27 cellular contexts compared by ENCODE assay signal in genomic region chr7:4789194-4790077, GRCh38.
"Had no signal": no experiment of that assay in that cellular context is flagged by ENCODE, and none has a peak within 500 bp of the region (broad histone marks: within the 10 kb centered on the region; RNA-seq: fewer than 3 reads in every experiment).

No MANE protein-coding gene starts in this region.

- H3K27ac Mint-ChIP-seq: activated naive CD8-positive, alpha-beta T cell; natural killer cell treated with Interleukin-12 subunit alpha and Interleukin-12 subunit beta and Interleukin-15 and Interleukin-18, amount 100 ng/mL, for 72 hours; T-helper 1 cell treated with Interleukin-12 subunit alpha and Interleukin-12 subunit beta and Interleukin-4 antibody, amounts not matched to agents 30 μg/mL and 1 μg/mL, for 36 hours had no signal

- DNase-seq: activated CD4-positive, alpha-beta T cell treated with anti-CD3 and anti-CD28 coated beads for 48 hours; activated CD4-positive, alpha-beta T cell treated with anti-CD3 and anti-CD28 coated beads, Interleukin-2, amount 50 U/mL, for 48 hours; activated CD8-positive, alpha-beta memory T cell treated with anti-CD3 and anti-CD28 coated beads for 24 hours; activated effector memory CD4-positive, alpha-beta T cell treated with Interleukin-2 at 50 U/mL for 16 hours; activated naive CD4-positive, alpha-beta T cell treated with Interleukin-2 at 50 U/mL for 16 hours; amniotic stem cell; dermis blood vessel endothelial cell; effector CD4-positive, alpha-beta T cell; esophagus squamous epithelium; foreskin melanocyte; islet precursor cell; left ventricle myocardium inferior; stimulated activated CD4-positive, alpha-beta T cell treated with anti-CD3 and anti-CD28 coated beads, Interleukin-2, amount 100 ng/mL, for 24 hours; stimulated activated naive B cell treated with anti-CD40 and anti-IgM and Interleukin-4, amounts not matched to agents 10 μg/mL and 1 μg/mL and 100 μg/mL, for 72 hours; stomach; SW 1271; T-helper 9 cell; thyroid gland had no signal

- H3K27ac ChIP-seq: epithelial cell of prostate, esophagus squamous epithelium, left ventricle myocardium inferior, stomach, thyroid gland, upper lobe of left lung, VCaP had no signal

- H3K4me3 ChIP-seq: esophagus squamous epithelium, left ventricle myocardium inferior, mucosa of descending colon, smooth muscle cell, stomach, thyroid gland, upper lobe of left lung had no signal

- H3K4me2 ChIP-seq: smooth muscle cell had no signal

- ATAC-seq: activated CD4-positive, CD25-positive, alpha-beta regulatory T cell treated with anti-CD3 and anti-CD28 coated beads, Interleukin-2, amount 50 U/mL, for 24 hours; mucosa of descending colon; natural killer cell treated with Interleukin-12 subunit alpha and Interleukin-12 subunit beta and Interleukin-15 and Interleukin-18, amount 100 ng/mL, for 72 hours; stimulated activated naive B cell treated with anti-CD40 and anti-IgM and Interleukin-4, amounts not matched to agents 10 μg/mL and 1 μg/mL and 100 μg/mL, for 72 hours had no signal

- H3K36me3 Mint-ChIP-seq: activated naive CD8-positive, alpha-beta T cell; natural killer cell treated with Interleukin-12 subunit alpha and Interleukin-12 subunit beta and Interleukin-15 and Interleukin-18, amount 100 ng/mL, for 72 hours had no signal

- H3K27me3 ChIP-seq: esophagus squamous epithelium, stomach, thyroid gland, upper lobe of left lung had no signal

- H3K9me3 Mint-ChIP-seq: natural killer cell treated with Interleukin-12 subunit alpha and Interleukin-12 subunit beta and Interleukin-15 and Interleukin-18, amount 100 ng/mL, for 72 hours; stimulated activated naive B cell treated with anti-CD40 and anti-IgM and Interleukin-4, amounts not matched to agents 10 μg/mL and 1 μg/mL and 100 μg/mL, for 72 hours; T-helper 1 cell treated with Interleukin-12 subunit alpha and Interleukin-12 subunit beta and Interleukin-4 antibody, amounts not matched to agents 30 μg/mL and 1 μg/mL, for 36 hours had no signal

- H3K9me3 ChIP-seq: esophagus squamous epithelium, left ventricle myocardium inferior, mucosa of descending colon, stomach, thyroid gland, upper lobe of left lung had no signal

- H3K27me3 Mint-ChIP-seq: activated naive CD8-positive, alpha-beta T cell; natural killer cell treated with Interleukin-12 subunit alpha and Interleukin-12 subunit beta and Interleukin-15 and Interleukin-18, amount 100 ng/mL, for 72 hours; stimulated activated naive B cell treated with anti-CD40 and anti-IgM and Interleukin-4, amounts not matched to agents 10 μg/mL and 1 μg/mL and 100 μg/mL, for 72 hours had no signal

- H3K4me3 Mint-ChIP-seq: activated naive CD8-positive, alpha-beta T cell; natural killer cell treated with Interleukin-12 subunit alpha and Interleukin-12 subunit beta and Interleukin-15 and Interleukin-18, amount 100 ng/mL, for 72 hours; stimulated activated naive B cell treated with anti-CD40 and anti-IgM and Interleukin-4, amounts not matched to agents 10 μg/mL and 1 μg/mL and 100 μg/mL, for 72 hours; T-helper 1 cell treated with Interleukin-12 subunit alpha and Interleukin-12 subunit beta and Interleukin-4 antibody, amounts not matched to agents 30 μg/mL and 1 μg/mL, for 36 hours had no signal
